8 cellular contexts compared by ENCODE assay signal in the genomic region with DNA sequence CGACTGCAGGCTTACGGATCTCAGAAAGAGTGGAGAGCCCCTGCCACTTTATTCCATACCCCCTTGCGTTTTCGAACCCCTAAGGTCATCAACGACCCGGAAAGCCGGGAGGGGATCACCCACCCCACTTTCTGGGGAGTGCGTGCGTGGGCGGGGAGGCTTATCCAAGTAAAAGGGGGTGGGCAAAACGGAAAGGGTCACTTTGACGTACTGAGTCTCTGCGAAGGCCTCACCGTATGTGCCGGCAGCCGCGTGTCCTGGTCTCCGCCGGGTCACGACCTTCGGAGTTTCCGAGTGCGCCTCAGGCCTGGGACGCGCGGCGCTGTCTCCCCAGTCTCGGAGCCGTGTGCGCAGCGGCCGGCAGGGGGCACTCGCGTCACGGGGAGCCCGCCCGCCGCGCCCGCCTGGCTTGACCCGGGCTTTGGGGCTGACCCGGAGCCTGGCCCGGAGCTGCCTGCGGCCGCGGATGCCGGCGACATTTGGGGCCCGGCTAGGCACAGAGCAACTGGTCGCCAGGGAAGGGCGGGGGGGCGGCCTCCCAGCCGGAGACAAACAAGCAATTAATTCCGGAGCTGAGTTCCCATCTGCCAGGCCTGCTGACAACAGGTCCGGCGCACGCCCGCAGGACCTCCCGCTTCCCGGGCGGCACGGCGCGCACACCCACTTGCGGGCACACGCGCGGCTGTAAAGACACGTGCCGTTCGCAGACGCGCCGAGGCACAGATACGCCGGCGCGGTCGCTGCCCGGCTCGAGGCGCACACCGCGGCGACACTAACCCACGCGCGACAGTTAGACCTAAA.
DNase-seq lines count a peak whose midpoint lies in the region; ATAC-seq lines count a peak whose summit lies in the region.

No MANE protein-coding gene starts in this region.

- DNase-seq in GDM1 (lab: John Stamatoyannopoulos, UW), result peak; percentile 18
- DNase-seq in NAMALWA (ENCODE audit: low spot score), result peak; percentile 57
- peak in 1 of 2 donors; percentile 44 for DNase-seq in central memory CD8-positive, alpha-beta T cell (ENCODE audit: low spot score in 2 of 2)
- DNase-seq in kidney tubule cell (ENCODE audit: low spot score), result peak; percentile 53
- DNase-seq in stimulated activated CD4-positive, alpha-beta T cell treated with anti-CD3 and anti-CD28 coated beads, Interleukin-2, amount 100 ng/mL, for 24 hours, result peak; percentile 74 to 81

- peaks cover 4% of the 10 kb centered on the region for H3K4me1 Mint-ChIP-seq in central memory CD8-positive, alpha-beta T cell

- peak; percentile 64 to 75 for ATAC-seq in activated CD4-positive, CD25-positive, alpha-beta regulatory T cell treated with anti-CD3 and anti-CD28 coated beads, Interleukin-2, amount 50 U/mL, for 24 hours
- peak; percentile 56 for ATAC-seq in central memory CD8-positive, alpha-beta T cell (replicated peaks; ENCODE audit: extremely low read depth, poor library complexity, severe bottlenecking)
- ATAC-seq in GM19023 (IDR thresholded peaks at IDR 0.05; ENCODE audit: unreplicated experiment) (no peak), HG02571 (IDR thresholded peaks at IDR 0.05; ENCODE audit: unreplicated experiment) (no peak)

- H3K9me3 Mint-ChIP-seq in central memory CD8-positive, alpha-beta T cell, result no peaks in the 10 kb centered on the region

- H3K4me3 Mint-ChIP-seq in central memory CD8-positive, alpha-beta T cell, result peak overlapping the region; percentile 61

- H3K27ac Mint-ChIP-seq in central memory CD8-positive, alpha-beta T cell (ENCODE audit: low read depth), result no peak overlapping the region

- peaks cover 66% of the 10 kb centered on the region for H3K27me3 Mint-ChIP-seq in central memory CD8-positive, alpha-beta T cell

- no peaks in the 10 kb centered on the region for H3K36me3 Mint-ChIP-seq in central memory CD8-positive, alpha-beta T cell (ENCODE audit: insufficient read depth)

Comparison
In these comparisons a context has a peak if more than half of its experiments do, and no peak if none do; other contexts are left out.
1. ATAC-seq: peak in activated CD4-positive, CD25-positive, alpha-beta regulatory T cell treated with anti-CD3 and anti-CD28 coated beads, Interleukin-2, amount 50 U/mL, for 24 hours (2 of 2) and central memory CD8-positive, alpha-beta T cell (single experiment); none in GM19023 (single experiment) and HG02571 (single experiment).